Comparison of ENCODE assay signal across 1 cellular context in the genomic region with DNA sequence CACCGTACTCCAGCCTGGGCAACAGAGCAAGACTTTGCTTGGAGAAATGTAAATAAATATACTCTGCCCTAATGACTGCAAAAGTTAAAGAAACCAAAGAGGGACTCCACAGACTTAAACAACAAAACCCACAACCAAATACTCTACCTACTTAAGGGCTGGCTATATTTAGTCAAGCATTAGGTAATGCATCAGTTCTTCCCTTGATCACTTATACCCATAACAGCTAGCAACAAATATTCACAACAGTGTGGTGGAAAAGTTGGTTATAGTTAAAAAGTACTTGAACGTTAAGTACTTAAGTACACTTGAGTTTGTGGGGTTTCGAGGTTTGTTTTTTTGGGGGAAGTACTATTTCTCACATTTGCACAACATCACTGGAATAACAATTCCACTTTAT.
TF ChIP-seq lines count a peak whose summit lies in the region.

No MANE protein-coding gene starts in this region.

TF ChIP-seq in HEK293, 187 proteins besides CTCF, POLR2A, EP300 and RAD21:
- TF ChIP-seq ZNF701 (tag by site-specific recombination; IDR thresholded peaks at IDR 0.05) (no peak), PRDM6 (tag by site-specific recombination; IDR thresholded peaks at IDR 0.05) (peak; percentile 79), ZNF121 (tag by site-specific recombination; IDR thresholded peaks at IDR 0.05) (0 out of 2 replicates have a peak, but pooled peaks have one; percentile 42), ZNF449 (tag by site-specific recombination; IDR thresholded peaks at IDR 0.05) (no peak), ZNF324 (tag by site-specific recombination; IDR thresholded peaks at IDR 0.05) (no peak), ZNF629 (tag by site-specific recombination; IDR thresholded peaks at IDR 0.05) (no peak), GFI1B (tag by site-specific recombination; IDR thresholded peaks at IDR 0.05) (no peak), ZNF133 (tag by site-specific recombination; IDR thresholded peaks at IDR 0.05) (no peak), ZBTB1 (tag by site-specific recombination; IDR thresholded peaks at IDR 0.05) (no peak), OVOL3 (tag by site-specific recombination; IDR thresholded peaks at IDR 0.05) (no peak), ZNF292 (tag by site-specific recombination; IDR thresholded peaks at IDR 0.05; ENCODE audit: borderline replicate concordance, low read depth) (no peak), ZNF677 (tag by site-specific recombination; IDR thresholded peaks at IDR 0.05) (no peak), ZBTB44 (tag by site-specific recombination; IDR thresholded peaks at IDR 0.05) (no peak), MZF1 (tag by site-specific recombination; IDR thresholded peaks at IDR 0.05; ENCODE audit: borderline replicate concordance) (no peak)
